ENCODE assay signal across 8 cellular contexts in genomic region chrX:148609766-148610698, GRCh38.
A peak's percentile ranks its signal among the peaks of the same experiment; 100 is the strongest.
DNase-seq lines count a peak whose midpoint lies in the region; ATAC-seq and FAIRE-seq lines count a peak whose summit lies in the region.

No MANE protein-coding gene starts in this region.

- H3K27me3 Mint-ChIP-seq in activated T-cell treated with anti-CD3 and anti-CD28 coated beads, Interleukin-2, amount 50 U/mL, for 24 hours = peaks cover 5% of the 10 kb centered on the region

- peaks cover 5% of the 10 kb centered on the region for H3K9me3 Mint-ChIP-seq in activated T-cell treated with anti-CD3 and anti-CD28 coated beads, Interleukin-2, amount 50 U/mL, for 24 hours

- H3K4me1 Mint-ChIP-seq in activated T-cell treated with anti-CD3 and anti-CD28 coated beads, Interleukin-2, amount 50 U/mL, for 24 hours (ENCODE audit: low read depth) = peaks cover 27% of the 10 kb centered on the region

- no peak overlapping the region for H3K4me3 Mint-ChIP-seq in activated T-cell treated with anti-CD3 and anti-CD28 coated beads, Interleukin-2, amount 50 U/mL, for 24 hours

- peak overlapping the region; percentile 59 for H3K27ac Mint-ChIP-seq in activated T-cell treated with anti-CD3 and anti-CD28 coated beads, Interleukin-2, amount 50 U/mL, for 24 hours

- ATAC-seq in GM19455 (IDR thresholded peaks at IDR 0.05; ENCODE audit: unreplicated experiment) = peak; percentile 81
- peak; percentile 79 for ATAC-seq in HG03378 (IDR thresholded peaks at IDR 0.05; ENCODE audit: unreplicated experiment)

- DNase-seq in DMS153 (lab: John Stamatoyannopoulos, UW) = peak; percentile 67
- no peak for DNase-seq in activated T-cell treated with anti-CD3 and anti-CD28 coated beads, Interleukin-2, amount 50 U/mL, for 24 hours
- DNase-seq in central memory CD4-positive, alpha-beta T cell = no peak
- DNase-seq in HTR-8/SVneo (ENCODE audit: insufficient read length, low spot score) = no peak
- DNase-seq in GM19239 (ENCODE audit: insufficient read length, low spot score) = no peak
- DNase-seq in NCI-H2107 treated with DMSO at 0.1 percent for 48 hours (lab: John Stamatoyannopoulos, UW; ENCODE audit: unreplicated experiment) = no peak

- FAIRE-seq in HTR-8/SVneo (lab: Jason Lieb, UNC) (no peak), GM19239 (lab: Jason Lieb, UNC) (no peak)

- no peaks in the 10 kb centered on the region for H3K36me3 Mint-ChIP-seq in activated T-cell treated with anti-CD3 and anti-CD28 coated beads, Interleukin-2, amount 50 U/mL, for 24 hours (ENCODE audit: low read depth)
